In the genomic region with DNA sequence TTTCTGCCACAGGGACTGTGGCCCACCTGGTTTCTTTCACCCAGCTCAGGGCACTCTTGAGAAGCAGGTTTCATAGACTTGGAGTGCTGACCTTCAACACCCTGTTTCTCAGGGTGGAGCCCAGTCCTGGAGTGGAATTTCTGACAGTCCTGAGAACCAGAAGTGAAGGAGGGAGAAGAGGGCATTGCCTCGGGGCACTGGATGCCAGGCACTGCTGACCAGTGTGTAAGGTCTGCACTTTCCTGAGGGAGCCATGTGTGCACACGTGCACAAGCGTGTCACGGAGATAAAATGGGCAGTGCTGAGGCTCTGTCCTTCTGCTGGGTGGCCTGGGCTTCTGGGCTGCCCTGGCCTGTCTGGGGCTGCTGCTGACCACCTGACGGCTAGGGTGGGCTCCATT, we compare ENCODE assay signal across 14 cellular contexts.
"Had no signal": no experiment of that assay in that cellular context is flagged by ENCODE, and none has a peak within 500 bp of the region (broad histone marks: within the 10 kb centered on the region; RNA-seq: fewer than 3 reads in every experiment).

No MANE protein-coding gene starts in this region.

- H3K36me3 Mint-ChIP-seq: activated naive CD4-positive, alpha-beta T cell treated with anti-CD3 and anti-CD28 coated beads, Interleukin-2, amount 50 U/mL, for 24 hours; immature natural killer cell; natural killer cell had no signal

- H3K27ac Mint-ChIP-seq: activated CD8-positive, alpha-beta T cell treated with anti-CD3 and anti-CD28 coated beads for 36 hours; activated naive CD4-positive, alpha-beta T cell treated with anti-CD3 and anti-CD28 coated beads, Interleukin-2, amount 50 U/mL, for 24 hours; immature natural killer cell; natural killer cell; progenitor cell of endocrine pancreas had no signal

- DNase-seq: activated CD4-positive, alpha-beta T cell treated with anti-CD3 and anti-CD28 coated beads for 4 hours; activated CD8-positive, alpha-beta T cell treated with anti-CD3 and anti-CD28 coated beads for 36 hours; activated effector memory CD4-positive, alpha-beta T cell treated with anti-CD3 and anti-CD28 coated beads, Interleukin-2, amount 50 U/mL, for 16 hours; activated T-cell treated with anti-CD3 and anti-CD28 coated beads, Interleukin-2, amount 50 U/mL, for 48 hours; adrenal gland; esophagus squamous epithelium; immature natural killer cell; natural killer cell; occipital lobe; stimulated activated CD4-positive, alpha-beta T cell treated with anti-CD3 and anti-CD28 coated beads, Interleukin-2, amount 100 ng/mL, for 24 hours; T-helper 2 cell had no signal

- H3K36me3 ChIP-seq: adrenal gland, esophagus squamous epithelium had no signal

- H3K9me3 ChIP-seq: adrenal gland, esophagus squamous epithelium had no signal

- H3K4me1 Mint-ChIP-seq: activated naive CD4-positive, alpha-beta T cell treated with anti-CD3 and anti-CD28 coated beads, Interleukin-2, amount 50 U/mL, for 24 hours; immature natural killer cell; natural killer cell had no signal

- H3K27me3 ChIP-seq: adrenal gland had no signal

- H3K9me3 Mint-ChIP-seq: activated CD8-positive, alpha-beta T cell treated with anti-CD3 and anti-CD28 coated beads for 36 hours; activated naive CD4-positive, alpha-beta T cell treated with anti-CD3 and anti-CD28 coated beads, Interleukin-2, amount 50 U/mL, for 24 hours; immature natural killer cell; natural killer cell had no signal

- H3K27ac ChIP-seq: adrenal gland had no signal

- H3K27me3 Mint-ChIP-seq: progenitor cell of endocrine pancreas had no signal

- ATAC-seq: activated CD8-positive, alpha-beta T cell treated with anti-CD3 and anti-CD28 coated beads for 36 hours; natural killer cell; sciatic nerve had no signal

- H3K4me3 ChIP-seq: adrenal gland, esophagus squamous epithelium had no signal

- H3K4me1 ChIP-seq: adrenal gland, esophagus squamous epithelium had no signal

- H3K4me3 Mint-ChIP-seq: activated CD8-positive, alpha-beta T cell treated with anti-CD3 and anti-CD28 coated beads for 36 hours; activated naive CD4-positive, alpha-beta T cell treated with anti-CD3 and anti-CD28 coated beads, Interleukin-2, amount 50 U/mL, for 24 hours; immature natural killer cell; natural killer cell had no signal
